ENCODE assay signal across 1 cellular context in genomic region chr1:153607381-153607780, GRCh38.
TF ChIP-seq lines count a peak whose summit lies in the region.

No MANE protein-coding gene starts in this region.

TF ChIP-seq in A549, 52 proteins besides CTCF, POLR2A, EP300 and RAD21:
- TF ChIP-seq MAFK (IDR thresholded peaks at IDR 0.05; ENCODE audit: partially characterized antibody) = no peak
- no peak for TF ChIP-seq TP53 (CRISPR knock-in tag; IDR thresholded peaks at IDR 0.05)
- TF ChIP-seq SREBF2 (IDR thresholded peaks at IDR 0.05) = no peak
- no peak for TF ChIP-seq HOXA7 (CRISPR knock-in tag; IDR thresholded peaks at IDR 0.05)
- no peak for TF ChIP-seq BHLHE40 (IDR thresholded peaks at IDR 0.05; ENCODE audit: low read depth, low read length)
- TF ChIP-seq EHMT2 (IDR thresholded peaks at IDR 0.05; ENCODE audit: low read depth) = no peak
- no peak for TF ChIP-seq CBX2 (IDR thresholded peaks at IDR 0.05; ENCODE audit: borderline replicate concordance, low read depth)
- TF ChIP-seq RFX5 (IDR thresholded peaks at IDR 0.05) = no peak
- no peak for TF ChIP-seq RNF2 (IDR thresholded peaks at IDR 0.05; ENCODE audit: borderline replicate concordance, low read depth)
- TF ChIP-seq ELK1 (IDR thresholded peaks at IDR 0.05; ENCODE audit: low read depth, low read length) = no peak
- no peak for TF ChIP-seq ATOH8 (CRISPR knock-in tag; IDR thresholded peaks at IDR 0.05; ENCODE audit: low read depth)
- TF ChIP-seq HOXB13 (CRISPR knock-in tag; IDR thresholded peaks at IDR 0.05; ENCODE audit: low read depth) = no peak
- no peak for TF ChIP-seq ZNF302 (CRISPR knock-in tag; IDR thresholded peaks at IDR 0.05)
- no peak for TF ChIP-seq FOXS1 (CRISPR knock-in tag; IDR thresholded peaks at IDR 0.05)
- no peak for TF ChIP-seq FOSB (CRISPR knock-in tag; IDR thresholded peaks at IDR 0.05)
- TF ChIP-seq MAZ (IDR thresholded peaks at IDR 0.05; ENCODE audit: borderline replicate concordance, low read depth, low read length) = no peak
